ENCODE assay signal across 19 cellular contexts in the genomic region with DNA sequence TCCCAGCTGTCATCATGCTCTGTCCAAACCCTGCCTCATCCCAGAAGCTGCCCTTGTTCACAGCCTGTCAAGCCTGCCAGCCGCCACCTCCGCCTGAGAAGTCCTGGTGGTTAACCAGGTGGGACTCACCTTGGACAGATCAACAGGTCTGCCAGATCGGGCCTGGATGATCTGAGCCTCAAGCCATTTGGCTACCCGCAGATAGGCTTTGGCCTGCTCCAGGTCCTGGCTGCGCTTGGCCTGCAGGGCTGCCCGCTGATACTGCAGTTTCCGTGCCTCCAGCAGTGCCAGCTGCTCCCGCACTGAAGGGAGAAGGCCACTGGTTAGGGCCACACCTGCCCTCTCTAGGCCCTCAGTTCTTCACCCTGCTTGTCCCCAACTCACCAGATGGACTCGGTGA. TPM values are rescaled to one million over a fixed set of nuclear protein-coding genes. Genes with fewer than 3 reads are reported as not detected.
A peak's percentile ranks its signal among the peaks of the same experiment; 100 is the strongest.
DNase-seq lines count a peak whose midpoint lies in the region; ATAC-seq, FAIRE-seq and TF ChIP-seq lines count a peak whose summit lies in the region.
"Had no signal": no experiment of that assay in that cellular context is flagged by ENCODE, and none has a peak within 500 bp of the region (broad histone marks: within the 10 kb centered on the region; RNA-seq: fewer than 3 reads in every experiment).

No MANE protein-coding gene starts in this region.

- no peak overlapping the region for H3K4me2 ChIP-seq in GM12878 (ENCODE audit: control insufficient read depth, insufficient read depth)

- H3K36me3 ChIP-seq in GM12878 (ENCODE audit: control insufficient read depth in 2 of 2, insufficient read depth in 2 of 2, low read length in 1 of 2) (peaks cover 38 to 59% of the 10 kb centered on the region in 2 experiments), upper lobe of right lung (peaks cover 100% of the 10 kb centered on the region), left ventricle myocardium inferior (peaks cover 100% of the 10 kb centered on the region)

- TF ChIP-seq POLR2A in GM12878 (IDR thresholded peaks at IDR 0.05; ENCODE audit: low read depth, low read length) = peak; percentile 20; the same call in 1 of the 2 replicates

- H2AFZ ChIP-seq in GM12878 (ENCODE audit: control insufficient read depth, low read depth, low read length) = no peak overlapping the region

- no peaks in the 10 kb centered on the region for H3K27me3 ChIP-seq in GM12878 (replicated peaks in 1 of 2; ENCODE audit: control insufficient read depth in 2 of 2, insufficient read depth in 2 of 2, low read length in 1 of 2)
- H3K27me3 ChIP-seq in upper lobe of right lung = no peaks in the 10 kb centered on the region
- no peaks in the 10 kb centered on the region for H3K27me3 ChIP-seq in left ventricle myocardium inferior (ENCODE audit: low read depth)

- BruUV-seq in GM12878 (replicated peaks; lab: Mats Ljungman, UMichigan) = no TSS peak

- no peak for ATAC-seq in activated naive CD4-positive, alpha-beta T cell treated with anti-CD3 and anti-CD28 coated beads, Interleukin-2, amount 50 U/mL, for 72 hours
- ATAC-seq in GM12878 (no peak), upper lobe of right lung (no peak), GM19397 (IDR thresholded peaks at IDR 0.05; ENCODE audit: unreplicated experiment) (no peak)
- ATAC-seq: CD8-positive, alpha-beta T cell had no signal

- peaks cover 7 to 15% of the 10 kb centered on the region in 2 donors for H3K36me3 Mint-ChIP-seq in activated naive CD4-positive, alpha-beta T cell treated with anti-CD3 and anti-CD28 coated beads, Interleukin-2, amount 50 U/mL, for 72 hours
- peaks cover 40% of the 10 kb centered on the region for H3K36me3 Mint-ChIP-seq in activated naive CD4-positive, alpha-beta T cell treated with anti-CD3 and anti-CD28 coated beads for 36 hours (ENCODE audit: low read depth)
- H3K36me3 Mint-ChIP-seq in neural crest cell (ENCODE audit: low read depth) = peaks cover 37% of the 10 kb centered on the region

- H3K9me3 Mint-ChIP-seq in activated naive CD4-positive, alpha-beta T cell treated with anti-CD3 and anti-CD28 coated beads, Interleukin-2, amount 50 U/mL, for 72 hours = no peaks in the 10 kb centered on the region
- no peaks in the 10 kb centered on the region for H3K9me3 Mint-ChIP-seq in activated naive CD4-positive, alpha-beta T cell treated with anti-CD3 and anti-CD28 coated beads for 36 hours
- no peaks in the 10 kb centered on the region for H3K9me3 Mint-ChIP-seq in neural crest cell
- H3K9me3 Mint-ChIP-seq: CD8-positive, alpha-beta T cell had no signal

- no peaks in the 10 kb centered on the region for H3K27me3 Mint-ChIP-seq in activated naive CD4-positive, alpha-beta T cell treated with anti-CD3 and anti-CD28 coated beads for 36 hours (ENCODE audit: low read depth)
- peaks cover 4% of the 10 kb centered on the region for H3K27me3 Mint-ChIP-seq in neural crest cell (ENCODE audit: low read depth)

- H3K4me3 Mint-ChIP-seq in activated naive CD4-positive, alpha-beta T cell treated with anti-CD3 and anti-CD28 coated beads for 36 hours = no peak overlapping the region
- H3K4me3 Mint-ChIP-seq in neural crest cell = peak overlapping the region; percentile 15
- H3K4me3 Mint-ChIP-seq: CD14-positive monocyte; CD8-positive, alpha-beta T cell had no signal

- POLR2A ChIA-PET in GM12878 (lab: Charles Lee) = interaction anchor here (0.8 kb wide), 1 partner anchor 9 kb away, joined by 3 read pairs; no protein-coding TSS in a partner anchor

- WGBS in GM12878 (ENCODE audit: insufficient coverage, insufficient replicate concordance, low lambda C conversion rate, missing lambda C conversion rate) = 97% methylated on average over 9 of the region's 9 CpGs

- TF ChIP-seq CTCF in GM12878 (IDR thresholded peaks at IDR 0.05 in 2 of 3, conservative IDR thresholded peaks at IDR 0.05 in 1 of 3; ENCODE audit: control insufficient read depth in 2 of 3, extremely low read depth in 1 of 3, insufficient read depth in 1 of 3, low read depth in 3 of 3, low read length in 3 of 3) (no peak), neural crest cell (conservative IDR thresholded peaks at IDR 0.05) (no peak), upper lobe of right lung (IDR thresholded peaks at IDR 0.05) (no peak), left ventricle myocardium inferior (IDR thresholded peaks at IDR 0.05; ENCODE audit: borderline replicate concordance) (no peak)

- no peak overlapping the region for H3K9ac ChIP-seq in GM12878 (ENCODE audit: control insufficient read depth, insufficient read depth, low read length)

- SMC1A ChIA-PET in GM12878 (lab: Charles Lee; ENCODE audit: uncharacterized antibody, unreplicated experiment) = no interaction called here

- FAIRE-seq in GM12878 (lab: Jason Lieb, UNC) = no peak
- FAIRE-seq: D721Med, GM19239 had no signal

- intact Hi-C loops in activated naive CD4-positive, alpha-beta T cell treated with anti-CD3 and anti-CD28 coated beads for 36 hours (cut with micrococcal nuclease) = no loop called here
- intact Hi-C loops in GM12878 (cut with micrococcal nuclease; ENCODE audit: unreplicated experiment) = no loop called here
- intact Hi-C loops in upper lobe of right lung (cut with DNase I) = no loop called here
- intact Hi-C loops in left ventricle myocardium inferior (cut with micrococcal nuclease) = no loop called here

- H3K4me1 ChIP-seq in GM12878 (ENCODE audit: control insufficient read depth, insufficient read depth, low read length) (no peaks in the 10 kb centered on the region), upper lobe of right lung (no peaks in the 10 kb centered on the region), left ventricle myocardium inferior (peaks cover 8% of the 10 kb centered on the region)

- TF ChIP-seq RAD21 in GM12878 (IDR thresholded peaks at IDR 0.05; ENCODE audit: insufficient read depth, low read depth, low read length) = no peak

- H3K27ac ChIP-seq in GM12878 (ENCODE audit: control insufficient read depth, insufficient read depth) = no peak overlapping the region
- no peak overlapping the region for H3K27ac ChIP-seq in upper lobe of right lung
- H3K27ac ChIP-seq in left ventricle myocardium inferior (replicated peaks) = no peak overlapping the region
- H3K27ac ChIP-seq: 22Rv1, HL-60 had no signal

- H3K4me3 ChIP-seq in GM12878 (no peak overlapping the region), upper lobe of right lung (no peak overlapping the region), left ventricle myocardium inferior (no peak overlapping the region)

- RAD21 ChIA-PET in GM12878 (lab: Charles Lee; ENCODE audit: unreplicated experiment) = no interaction called here

- H3K9me3 ChIP-seq in GM12878 (replicated peaks; ENCODE audit: control insufficient read depth, insufficient read depth, low read length) = no peaks in the 10 kb centered on the region
- H3K9me3 ChIP-seq in upper lobe of right lung = no peaks in the 10 kb centered on the region
- H3K9me3 ChIP-seq in left ventricle myocardium inferior (replicated peaks) = no peaks in the 10 kb centered on the region

- in situ Hi-C loops in GM12878 (cut with MboI) = no loop called here

- no peak for DNase-seq in activated naive CD4-positive, alpha-beta T cell treated with anti-CD3 and anti-CD28 coated beads, Interleukin-2, amount 50 U/mL, for 72 hours (ENCODE audit: low spot score in 2 of 2)
- DNase-seq in activated naive CD4-positive, alpha-beta T cell treated with anti-CD3 and anti-CD28 coated beads for 36 hours = no peak
- no peak for DNase-seq in GM12878 (ENCODE audit: low read depth, low spot score)
- no peak for DNase-seq in neural crest cell (ENCODE audit: low read depth, low spot score)
- peak; percentile 52 for DNase-seq in upper lobe of right lung
- DNase-seq in left ventricle myocardium inferior = no peak
- DNase-seq in cerebellar nuclear complex (lab: John Stamatoyannopoulos, UW) = no peak
- DNase-seq: CD8-positive, alpha-beta T cell; COR-L47; DMS153; DND-41; GDM1; HCEC 1CT had no signal

- no peaks in the 10 kb centered on the region for H4K20me1 ChIP-seq in GM12878 (ENCODE audit: control insufficient read depth, insufficient read depth)

- no peaks in the 10 kb centered on the region; the same call in 1 of the 2 replicates for H3K79me2 ChIP-seq in GM12878 (ENCODE audit: control insufficient read depth, insufficient read depth, low read length)

- peak overlapping the region; percentile 17 to 45 for H3K27ac Mint-ChIP-seq in activated naive CD4-positive, alpha-beta T cell treated with anti-CD3 and anti-CD28 coated beads, Interleukin-2, amount 50 U/mL, for 72 hours
- H3K27ac Mint-ChIP-seq in activated naive CD4-positive, alpha-beta T cell treated with anti-CD3 and anti-CD28 coated beads for 36 hours = no peak overlapping the region
- H3K27ac Mint-ChIP-seq in neural crest cell (ENCODE audit: unreplicated experiment) = no peak overlapping the region
- H3K27ac Mint-ChIP-seq: CD14-positive monocyte; CD8-positive, alpha-beta T cell had no signal

- H3K4me1 Mint-ChIP-seq in activated naive CD4-positive, alpha-beta T cell treated with anti-CD3 and anti-CD28 coated beads for 36 hours (ENCODE audit: low read depth) = peaks cover 3% of the 10 kb centered on the region
- H3K4me1 Mint-ChIP-seq in neural crest cell = peaks cover 28% of the 10 kb centered on the region
- H3K4me1 Mint-ChIP-seq: CD14-positive monocyte had no signal

- CTCF ChIA-PET in activated naive CD4-positive, alpha-beta T cell treated with anti-CD3 and anti-CD28 coated beads for 36 hours (lab: Charles Lee) = interaction anchor here (0.6 kb wide), 1 partner anchor 113 kb away, joined by 3 read pairs; no protein-coding TSS in a partner anchor
- CTCF ChIA-PET in GM12878 (lab: Yijun Ruan, JAX) = no interaction called here

- TF ChIP-seq EP300 in GM12878 (IDR thresholded peaks at IDR 0.05; ENCODE audit: borderline replicate concordance in 1 of 2, control insufficient read depth in 1 of 2, low read depth in 2 of 2, low read length in 2 of 2) = no peak

RNA-seq across cellular contexts. Expression of a gene that starts 8.6 kb away (rescaled TPM):
- 10 to 100 TPM; 25.9 to 30.2 TPM for total RNA-seq in activated naive CD4-positive, alpha-beta T cell treated with anti-CD3 and anti-CD28 coated beads, Interleukin-2, amount 50 U/mL, for 72 hours
- total RNA-seq in activated naive CD4-positive, alpha-beta T cell treated with anti-CD3 and anti-CD28 coated beads for 36 hours = 10 to 100 TPM; 18.4 to 21.8 TPM
- 41.1 and 41.7 TPM in 2 replicates for total RNA-seq in GM12878 (2013; cell fraction: nucleolus; rRNA removed)
- total RNA-seq in GM12878 (2014; rRNA removed) = 20.2 and 21.1 TPM in 2 replicates
- 11.7 and 13.9 TPM in 2 replicates for total RNA-seq in GM12878 (2014; rRNA removed; fragmentation: Illumina TruSeq; extraction: Trizol)
- 25.1 and 29.4 TPM in 2 replicates for total RNA-seq in GM12878 (2021)
- polyA plus RNA-seq in GM12878 (2011; ENCODE audit: low read depth) = 6.2 TPM
- polyA plus RNA-seq in GM12878 (2011; rRNA removed) = 4.6 and 8.9 TPM in 2 replicates
- polyA plus RNA-seq in GM12878 (2011; cell fraction: cytosol; rRNA removed) = 7.4 and 9.5 TPM in 2 replicates
- 42.5 and 49.3 TPM in 2 replicates for polyA plus RNA-seq in GM12878 (2011; cell fraction: nucleus; rRNA removed)
- 12.9 and 15.0 TPM in 2 replicates for polyA plus RNA-seq in GM12878 (2012)
- 14.4 and 15.2 TPM in 2 replicates for polyA plus RNA-seq in GM12878 (2014; fragmentation: Illumina TruSeq; extraction: Trizol)
- polyA plus RNA-seq in GM12878 (2014; fragmentation: Nextera tagmentation; extraction: Ambion mirVana) = 1 to 10 TPM in 1 of 2 experiments, under 1 TPM in 1; 0.90 to 2.2 TPM
- 19.6 and 21.0 TPM in 2 replicates for polyA plus RNA-seq in GM12878 (2014; rRNA removed)
- 10 to 100 TPM; 14.6 to 18.8 TPM for polyA plus RNA-seq in GM12878 (2016; fragmentation: Nextera tagmentation; extraction: Ambion mirVana)
- polyA minus RNA-seq in GM12878 (2011; rRNA and poly(A)+ RNA removed) = 8.3 and 14.3 TPM in 2 replicates
- 8.8 and 11.2 TPM in 2 replicates for polyA minus RNA-seq in GM12878 (2011; cell fraction: cytosol; rRNA and poly(A)+ RNA removed)
- 24.3 and 37.3 TPM in 2 replicates for polyA minus RNA-seq in GM12878 (2011; cell fraction: nucleus; rRNA and poly(A)+ RNA removed)
- 34.5 and 39.0 TPM in 2 replicates for total RNA-seq in neural crest cell
- total RNA-seq in upper lobe of right lung = 52.5 TPM
- 15.3 TPM for total RNA-seq in left ventricle myocardium inferior

RNA-seq across cellular contexts. Expression of a gene that starts 46.8 kb away (rescaled TPM):
- total RNA-seq in activated naive CD4-positive, alpha-beta T cell treated with anti-CD3 and anti-CD28 coated beads, Interleukin-2, amount 50 U/mL, for 72 hours = 10 to 100 TPM; 42.4 to 56.5 TPM
- 10 to 100 TPM; 46.9 to 49.3 TPM for total RNA-seq in activated naive CD4-positive, alpha-beta T cell treated with anti-CD3 and anti-CD28 coated beads for 36 hours
- total RNA-seq in GM12878 (2013; cell fraction: nucleolus; rRNA removed) = 11.0 and 11.8 TPM in 2 replicates
- total RNA-seq in GM12878 (2014; rRNA removed) (32.1 and 33.3 TPM in 2 replicates), GM12878 (2014; rRNA removed; fragmentation: Illumina TruSeq; extraction: Trizol) (30.2 and 31.2 TPM in 2 replicates), GM12878 (2021) (24.5 and 27.2 TPM in 2 replicates), neural crest cell (36.9 and 38.5 TPM in 2 replicates), upper lobe of right lung (0.43 TPM), left ventricle myocardium inferior (0.11 TPM)
- 9.5 TPM for polyA plus RNA-seq in GM12878 (2011; ENCODE audit: low read depth)
- polyA plus RNA-seq in GM12878 (2011; rRNA removed) (27.6 and 31.6 TPM in 2 replicates), GM12878 (2014; fragmentation: Illumina TruSeq; extraction: Trizol) (30.1 and 34.6 TPM in 2 replicates), GM12878 (2014; fragmentation: Nextera tagmentation; extraction: Ambion mirVana) (10 to 100 TPM in 1 of 2 experiments, 1 to 10 TPM in 1; 7.7 to 10.3 TPM), GM12878 (2014; rRNA removed) (26.9 and 28.3 TPM in 2 replicates), GM12878 (2016; fragmentation: Nextera tagmentation; extraction: Ambion mirVana) (10 to 100 TPM; 26.7 to 29.0 TPM)
- 30.2 and 35.2 TPM in 2 replicates for polyA plus RNA-seq in GM12878 (2011; cell fraction: cytosol; rRNA removed)
- polyA plus RNA-seq in GM12878 (2011; cell fraction: nucleus; rRNA removed) = 23.2 and 31.7 TPM in 2 replicates
- 10.0 and 13.6 TPM in 2 replicates for polyA plus RNA-seq in GM12878 (2012)
- polyA minus RNA-seq in GM12878 (2011; rRNA and poly(A)+ RNA removed) = 32.9 and 40.0 TPM in 2 replicates
- polyA minus RNA-seq in GM12878 (2011; cell fraction: cytosol; rRNA and poly(A)+ RNA removed) = 14.3 and 17.8 TPM in 2 replicates
- polyA minus RNA-seq in GM12878 (2011; cell fraction: nucleus; rRNA and poly(A)+ RNA removed) = 9.8 and 16.8 TPM in 2 replicates

RNA-seq across cellular contexts. Expression of a gene that starts 47.0 kb away (rescaled TPM):
- 100 to 1,000 TPM in 1 of 2 donors, 10 to 100 TPM in 1; 97.5 to 104 TPM for total RNA-seq in activated naive CD4-positive, alpha-beta T cell treated with anti-CD3 and anti-CD28 coated beads, Interleukin-2, amount 50 U/mL, for 72 hours
- total RNA-seq in activated naive CD4-positive, alpha-beta T cell treated with anti-CD3 and anti-CD28 coated beads for 36 hours = 10 to 100 TPM; 86.0 to 91.8 TPM
- 54.6 and 59.8 TPM in 2 replicates for total RNA-seq in GM12878 (2013; cell fraction: nucleolus; rRNA removed)
- total RNA-seq in GM12878 (2014; rRNA removed) (31.6 and 33.7 TPM in 2 replicates), GM12878 (2014; rRNA removed; fragmentation: Illumina TruSeq; extraction: Trizol) (32.5 and 34.8 TPM in 2 replicates), GM12878 (2021) (73.4 and 78.5 TPM in 2 replicates), neural crest cell (81.1 and 83.6 TPM in 2 replicates), upper lobe of right lung (38.2 TPM), left ventricle myocardium inferior (20.5 TPM)
- 28.1 TPM for polyA plus RNA-seq in GM12878 (2011; ENCODE audit: low read depth)
- polyA plus RNA-seq in GM12878 (2011; rRNA removed) (59.5 and 75.6 TPM in 2 replicates), GM12878 (2014; fragmentation: Illumina TruSeq; extraction: Trizol) (56.3 and 76.8 TPM in 2 replicates), GM12878 (2014; fragmentation: Nextera tagmentation; extraction: Ambion mirVana) (100 to 1,000 TPM in 1 of 2 experiments, 10 to 100 TPM in 1; 86.8 to 104 TPM), GM12878 (2014; rRNA removed) (33.4 and 33.5 TPM in 2 replicates), GM12878 (2016; fragmentation: Nextera tagmentation; extraction: Ambion mirVana) (100 to 1,000 TPM; 104 to 117 TPM)
- 39.2 and 42.7 TPM in 2 replicates for polyA plus RNA-seq in GM12878 (2011; cell fraction: cytosol; rRNA removed)
- 75.2 and 75.8 TPM in 2 replicates for polyA plus RNA-seq in GM12878 (2011; cell fraction: nucleus; rRNA removed)
- 42.2 and 47.8 TPM in 2 replicates for polyA plus RNA-seq in GM12878 (2012)
- polyA minus RNA-seq in GM12878 (2011; rRNA and poly(A)+ RNA removed) = 62.3 and 88.9 TPM in 2 replicates
- 10.8 and 18.6 TPM in 2 replicates for polyA minus RNA-seq in GM12878 (2011; cell fraction: cytosol; rRNA and poly(A)+ RNA removed)
- polyA minus RNA-seq in GM12878 (2011; cell fraction: nucleus; rRNA and poly(A)+ RNA removed) = 40.9 and 62.1 TPM in 2 replicates

Comparison
In these comparisons a context has a peak if more than half of its experiments do, and no peak if none do; other contexts are left out.
1. H3K27ac Mint-ChIP-seq: peak in activated naive CD4-positive, alpha-beta T cell treated with anti-CD3 and anti-CD28 coated beads, Interleukin-2, amount 50 U/mL, for 72 hours (2 of 2); none in activated naive CD4-positive, alpha-beta T cell treated with anti-CD3 and anti-CD28 coated beads for 36 hours (single experiment) and neural crest cell (single experiment).